21 cellular contexts compared by ENCODE assay signal in the genomic region with DNA sequence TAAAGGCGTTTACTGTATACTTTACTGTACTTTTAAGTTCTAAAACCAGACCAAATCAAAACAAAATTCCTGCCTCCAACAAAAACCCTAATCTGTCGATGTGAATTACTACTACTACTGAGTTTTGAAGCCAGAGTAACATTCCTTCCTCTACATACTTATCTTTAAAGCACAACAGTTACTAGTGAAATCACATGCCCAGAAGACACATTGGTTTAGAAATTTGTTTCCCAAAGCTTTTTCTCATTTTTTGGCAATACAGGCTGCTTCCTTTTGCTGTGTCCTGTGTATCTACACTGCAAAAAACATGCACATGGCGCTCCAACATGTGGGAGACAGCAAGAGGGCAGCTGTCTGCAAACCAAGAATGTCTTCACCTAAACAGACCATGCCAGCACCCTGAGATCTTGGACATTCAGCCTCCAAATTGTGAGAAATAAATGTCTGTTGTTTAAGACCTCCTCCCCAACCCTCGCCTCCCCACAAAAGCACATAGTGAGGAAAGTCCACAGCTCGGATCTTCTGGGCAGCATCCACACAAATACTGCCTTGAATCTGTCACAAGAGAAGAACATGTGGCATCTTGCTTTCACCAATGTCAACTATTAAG. TPM values are rescaled to one million over a fixed set of nuclear protein-coding genes. Genes with fewer than 3 reads are reported as not detected.
DNase-seq lines count a peak whose midpoint lies in the region; ATAC-seq and TF ChIP-seq lines count a peak whose summit lies in the region.
"Had no signal": no experiment of that assay in that cellular context is flagged by ENCODE, and none has a peak within 500 bp of the region (broad histone marks: within the 10 kb centered on the region; RNA-seq: fewer than 3 reads in every experiment).

No MANE protein-coding gene starts in this region.

- H3K4me1 Mint-ChIP-seq in natural killer cell: peaks cover 45 to 50% of the 10 kb centered on the region in 2 donors
- H3K4me1 Mint-ChIP-seq in natural killer cell treated with Interleukin-12 subunit alpha and Interleukin-12 subunit beta and Interleukin-15 and Interleukin-18, amount 100 ng/mL, for 72 hours (ENCODE audit: low read depth in 2 of 2): peaks cover 37 to 44% of the 10 kb centered on the region in 2 donors
- peaks cover 6 to 25% of the 10 kb centered on the region in 2 donors for H3K4me1 Mint-ChIP-seq in effector memory CD8-positive, alpha-beta T cell (ENCODE audit: low read depth in 2 of 2)
- peaks cover 3% of the 10 kb centered on the region for H3K4me1 Mint-ChIP-seq in mesothelial cell of epicardium
- no peaks in the 10 kb centered on the region for H3K4me1 Mint-ChIP-seq in activated CD4-positive, alpha-beta memory T cell treated with anti-CD3 and anti-CD28 coated beads for 36 hours (ENCODE audit: low read depth)

- H3K36me3 Mint-ChIP-seq in natural killer cell: peaks cover 37% of the 10 kb centered on the region
- peaks cover 44% of the 10 kb centered on the region for H3K36me3 Mint-ChIP-seq in natural killer cell treated with Interleukin-12 subunit alpha and Interleukin-12 subunit beta and Interleukin-15 and Interleukin-18, amount 100 ng/mL, for 72 hours
- H3K36me3 Mint-ChIP-seq in effector memory CD8-positive, alpha-beta T cell (ENCODE audit: insufficient read depth): peaks cover 49% of the 10 kb centered on the region
- H3K36me3 Mint-ChIP-seq in mesothelial cell of epicardium: peaks cover 21% of the 10 kb centered on the region
- peaks cover 30% of the 10 kb centered on the region for H3K36me3 Mint-ChIP-seq in activated CD4-positive, alpha-beta memory T cell treated with anti-CD3 and anti-CD28 coated beads for 36 hours

- CTCF ChIA-PET in activated CD4-positive, alpha-beta memory T cell treated with anti-CD3 and anti-CD28 coated beads for 36 hours (lab: Charles Lee): no interaction called here

- no peaks in the 10 kb centered on the region for H3K27me3 Mint-ChIP-seq in natural killer cell (ENCODE audit: low read depth in 2 of 2)
- H3K27me3 Mint-ChIP-seq in natural killer cell treated with Interleukin-12 subunit alpha and Interleukin-12 subunit beta and Interleukin-15 and Interleukin-18, amount 100 ng/mL, for 72 hours: no peaks in the 10 kb centered on the region
- no peaks in the 10 kb centered on the region for H3K27me3 Mint-ChIP-seq in effector memory CD8-positive, alpha-beta T cell
- no peaks in the 10 kb centered on the region for H3K27me3 Mint-ChIP-seq in mesothelial cell of epicardium (ENCODE audit: low read depth)
- H3K27me3 Mint-ChIP-seq in activated CD4-positive, alpha-beta memory T cell treated with anti-CD3 and anti-CD28 coated beads for 36 hours: no peaks in the 10 kb centered on the region
- H3K27me3 Mint-ChIP-seq: CD4-positive, alpha-beta memory T cell; IgD-negative memory B cell had no signal

- H3K9me3 Mint-ChIP-seq in natural killer cell (no peaks in the 10 kb centered on the region), mesothelial cell of epicardium (no peaks in the 10 kb centered on the region)
- H3K9me3 Mint-ChIP-seq in natural killer cell treated with Interleukin-12 subunit alpha and Interleukin-12 subunit beta and Interleukin-15 and Interleukin-18, amount 100 ng/mL, for 72 hours: no peaks in the 10 kb centered on the region
- no peaks in the 10 kb centered on the region for H3K9me3 Mint-ChIP-seq in effector memory CD8-positive, alpha-beta T cell
- H3K9me3 Mint-ChIP-seq in activated CD4-positive, alpha-beta memory T cell treated with anti-CD3 and anti-CD28 coated beads for 36 hours: no peaks in the 10 kb centered on the region
- H3K9me3 Mint-ChIP-seq: CD4-positive, alpha-beta memory T cell; IgD-negative memory B cell had no signal

- ATAC-seq in natural killer cell (no peak), GM21786 (IDR thresholded peaks at IDR 0.05; ENCODE audit: unreplicated experiment) (no peak), HG02759 (IDR thresholded peaks at IDR 0.05; ENCODE audit: unreplicated experiment) (no peak)
- no peak for ATAC-seq in natural killer cell treated with Interleukin-12 subunit alpha and Interleukin-12 subunit beta and Interleukin-15 and Interleukin-18, amount 100 ng/mL, for 72 hours
- ATAC-seq in effector memory CD8-positive, alpha-beta T cell (replicated peaks): no peak
- ATAC-seq: GM12878 had no signal

- POLR2A ChIA-PET in activated CD4-positive, alpha-beta memory T cell treated with anti-CD3 and anti-CD28 coated beads for 36 hours (lab: Charles Lee): no interaction called here

- intact Hi-C loops in natural killer cell (cut with micrococcal nuclease): no loop called here
- intact Hi-C loops in activated CD4-positive, alpha-beta memory T cell treated with anti-CD3 and anti-CD28 coated beads for 36 hours (cut with micrococcal nuclease): no loop called here

- H3K27ac Mint-ChIP-seq in natural killer cell (peak overlapping the region; percentile 33 to 91), mesothelial cell of epicardium (peak overlapping the region; percentile 2)
- H3K27ac Mint-ChIP-seq in natural killer cell treated with Interleukin-12 subunit alpha and Interleukin-12 subunit beta and Interleukin-15 and Interleukin-18, amount 100 ng/mL, for 72 hours: no peak overlapping the region
- peak overlapping the region; percentile 33 to 57 for H3K27ac Mint-ChIP-seq in effector memory CD8-positive, alpha-beta T cell
- H3K27ac Mint-ChIP-seq in activated CD4-positive, alpha-beta memory T cell treated with anti-CD3 and anti-CD28 coated beads for 36 hours: no peak overlapping the region

- TF ChIP-seq CTCF in natural killer cell (IDR thresholded peaks at IDR 0.05) (no peak), mesothelial cell of epicardium (IDR thresholded peaks at IDR 0.05; ENCODE audit: unreplicated experiment) (no peak)

- DNase-seq in natural killer cell (no peak), mesothelial cell of epicardium (ENCODE audit: low spot score in 2 of 2, unreplicated experiment in 2 of 2) (no peak)
- no peak for DNase-seq in natural killer cell treated with Interleukin-12 subunit alpha and Interleukin-12 subunit beta and Interleukin-15 and Interleukin-18, amount 100 ng/mL, for 72 hours (ENCODE audit: low spot score)
- no peak for DNase-seq in effector memory CD8-positive, alpha-beta T cell
- DNase-seq in activated CD4-positive, alpha-beta T cell treated with anti-CD3 and anti-CD28 coated beads for 4 hours: no peak
- no peak for DNase-seq in activated CD4-positive, alpha-beta memory T cell treated with anti-CD3 and anti-CD28 coated beads for 36 hours
- DNase-seq: CD4-positive, alpha-beta memory T cell; DMS153; GDM1; GM23248; Karpas-422; NCI-H1436; NCI-H1930; NCI-H226; NCI-H524; NCI-H82; SHP77 treated with DMSO at 0.1 percent for 48 hours had no signal

- H3K4me3 Mint-ChIP-seq in natural killer cell: no peak overlapping the region
- H3K4me3 Mint-ChIP-seq in natural killer cell treated with Interleukin-12 subunit alpha and Interleukin-12 subunit beta and Interleukin-15 and Interleukin-18, amount 100 ng/mL, for 72 hours: no peak overlapping the region
- H3K4me3 Mint-ChIP-seq in effector memory CD8-positive, alpha-beta T cell: no peak overlapping the region
- no peak overlapping the region for H3K4me3 Mint-ChIP-seq in mesothelial cell of epicardium
- no peak overlapping the region for H3K4me3 Mint-ChIP-seq in activated CD4-positive, alpha-beta memory T cell treated with anti-CD3 and anti-CD28 coated beads for 36 hours
- H3K4me3 Mint-ChIP-seq: CD4-positive, alpha-beta memory T cell; IgD-negative memory B cell had no signal

RNA-seq across cellular contexts. Expression of gene SETD3, which starts 21.1 kb away (rescaled TPM):
- total RNA-seq in natural killer cell (100 to 1,000 TPM; 111 to 160 (median 137) TPM), mesothelial cell of epicardium (47.4 to 49.3 TPM (median 47.7 TPM) in 3 replicates)
- 10 to 100 TPM; 80.6 to 96.7 TPM for total RNA-seq in natural killer cell treated with Interleukin-12 subunit alpha and Interleukin-12 subunit beta and Interleukin-15 and Interleukin-18, amount 100 ng/mL, for 72 hours
- 10 to 100 TPM; 54.3 to 56.8 TPM for total RNA-seq in activated CD4-positive, alpha-beta memory T cell treated with anti-CD3 and anti-CD28 coated beads for 36 hours

RNA-seq across cellular contexts. Expression of gene CCNK, which starts 21.6 kb away (rescaled TPM):
- total RNA-seq in natural killer cell (100 to 1,000 TPM; 155 to 168 (median 165) TPM), mesothelial cell of epicardium (65.1 to 71.9 TPM (median 67.9 TPM) in 3 replicates)
- 100 to 1,000 TPM in 1 of 2 donors, 10 to 100 TPM in 1; 78.6 to 105 TPM for total RNA-seq in natural killer cell treated with Interleukin-12 subunit alpha and Interleukin-12 subunit beta and Interleukin-15 and Interleukin-18, amount 100 ng/mL, for 72 hours
- total RNA-seq in activated CD4-positive, alpha-beta memory T cell treated with anti-CD3 and anti-CD28 coated beads for 36 hours: 10 to 100 TPM; 86.6 to 90.4 TPM

Comparison
In these comparisons a context has a peak if more than half of its experiments do, and no peak if none do; other contexts are left out.
1. H3K27ac Mint-ChIP-seq: peak in natural killer cell (2 of 2), effector memory CD8-positive, alpha-beta T cell (2 of 2) and mesothelial cell of epicardium (single experiment); none in natural killer cell treated with Interleukin-12 subunit alpha and Interleukin-12 subunit beta and Interleukin-15 and Interleukin-18, amount 100 ng/mL, for 72 hours (0 of 2) and activated CD4-positive, alpha-beta memory T cell treated with anti-CD3 and anti-CD28 coated beads for 36 hours (single experiment).